23 cellular contexts compared by ENCODE assay signal in the genomic region with DNA sequence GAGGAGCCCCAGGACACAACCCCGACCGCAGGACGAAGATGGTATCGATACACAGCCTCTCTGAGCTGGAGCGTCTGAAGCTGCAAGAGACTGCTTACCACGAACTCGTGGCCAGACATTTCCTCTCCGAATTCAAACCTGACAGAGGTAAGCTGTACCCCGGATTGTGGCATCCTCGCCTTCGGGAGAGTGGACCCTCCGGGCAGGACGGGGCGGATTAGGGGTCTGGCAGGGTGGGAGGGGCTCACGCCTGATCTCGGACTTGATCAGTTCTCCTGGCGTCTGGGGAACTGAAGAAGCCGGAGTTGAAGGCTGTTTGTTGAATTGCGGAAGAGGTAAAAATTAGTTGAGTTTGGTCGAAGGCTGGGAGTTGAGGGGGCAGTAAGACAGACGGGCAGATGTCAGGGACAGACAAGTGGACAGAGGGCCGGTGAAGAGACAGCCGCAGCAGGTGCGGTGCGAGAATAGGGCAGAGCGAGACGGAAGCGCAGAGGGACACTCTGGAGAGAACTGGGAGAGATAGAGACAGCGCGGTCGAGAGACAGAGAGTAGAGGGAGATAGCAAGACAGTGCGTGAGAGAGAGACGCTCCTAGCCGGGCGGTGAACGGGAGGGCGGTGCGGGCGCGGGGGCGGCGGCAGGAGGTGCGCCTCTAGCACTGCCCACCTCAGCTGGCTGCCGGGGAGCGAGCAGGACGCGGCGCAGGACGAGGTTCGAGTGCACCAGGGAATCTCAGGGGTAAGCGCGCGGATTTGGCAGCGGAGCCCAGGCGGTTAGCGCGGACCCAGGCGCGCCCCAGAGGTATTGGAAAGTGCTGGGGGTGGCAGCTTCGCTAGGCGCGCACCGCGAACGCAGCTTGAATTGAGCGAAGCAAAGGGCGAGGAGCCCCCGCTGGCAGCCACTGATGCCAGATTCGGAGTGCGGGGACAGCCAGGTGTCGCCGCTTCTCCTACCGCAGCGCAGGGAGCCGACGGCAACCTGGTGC. TPM values are rescaled to one million over a fixed set of nuclear protein-coding genes. Genes with fewer than 3 reads are reported as not detected.
DNase-seq lines count a peak whose midpoint lies in the region; ATAC-seq, FAIRE-seq and TF ChIP-seq lines count a peak whose summit lies in the region.
"Had no signal": no experiment of that assay in that cellular context is flagged by ENCODE, and none has a peak within 500 bp of the region (broad histone marks: within the 10 kb centered on the region; RNA-seq: fewer than 3 reads in every experiment).

No MANE protein-coding gene starts in this region.

- H3K4me2 ChIP-seq in astrocyte (ENCODE audit: low read length) = peak overlapping the region; percentile 33
- no peak overlapping the region for H3K4me2 ChIP-seq in mesenchymal stem cell (ENCODE audit: low read length, poor library complexity, severe bottlenecking)

- WGBS in mesenchymal stem cell = 3% methylated on average over 37 of the region's 76 CpGs

- H3K4me1 ChIP-seq in astrocyte (ENCODE audit: insufficient read depth, low read length) (no peaks in the 10 kb centered on the region), mesenchymal stem cell (ENCODE audit: control insufficient read depth, insufficient read depth, low read depth, low read length) (no peaks in the 10 kb centered on the region), upper lobe of right lung (no peaks in the 10 kb centered on the region), breast epithelium (no peaks in the 10 kb centered on the region)
- H3K4me1 ChIP-seq in CD8-positive, alpha-beta T cell (ENCODE audit: insufficient read depth, low read length) = no peaks in the 10 kb centered on the region
- H3K4me1 ChIP-seq: foreskin keratinocyte, lower lobe of right lung, vagina had no signal

- H3K36me3 ChIP-seq in astrocyte (ENCODE audit: insufficient read depth, low read length) = no peaks in the 10 kb centered on the region
- no peaks in the 10 kb centered on the region for H3K36me3 ChIP-seq in mesenchymal stem cell (ENCODE audit: control insufficient read depth in 1 of 2, insufficient read depth in 2 of 2, low read depth in 1 of 2, low read length in 2 of 2)
- no peaks in the 10 kb centered on the region for H3K36me3 ChIP-seq in CD8-positive, alpha-beta T cell (ENCODE audit: insufficient read depth, low read length)
- no peaks in the 10 kb centered on the region for H3K36me3 ChIP-seq in upper lobe of right lung
- H3K36me3 ChIP-seq in breast epithelium = no peaks in the 10 kb centered on the region
- H3K36me3 ChIP-seq: lower lobe of right lung, vagina had no signal

- no peak overlapping the region for H2AFZ ChIP-seq in astrocyte (ENCODE audit: low read depth, low read length)
- H2AFZ ChIP-seq in mesenchymal stem cell (ENCODE audit: low read depth, low read length) = peak overlapping the region; percentile 11

- H2BK5ac ChIP-seq in mesenchymal stem cell (ENCODE audit: low read depth, low read length, poor library complexity, severe bottlenecking) = no peak overlapping the region

- peaks cover 3% of the 10 kb centered on the region for H3K4me1 Mint-ChIP-seq in activated naive CD8-positive, alpha-beta T cell treated with anti-CD3 and anti-CD28 coated beads for 36 hours
- H3K4me1 Mint-ChIP-seq in activated naive CD8-positive, alpha-beta T cell treated with anti-CD3 and anti-CD28 coated beads, Interleukin-2, amount 50 U/mL, for 24 hours = no peaks in the 10 kb centered on the region
- peaks cover 9% of the 10 kb centered on the region for H3K4me1 Mint-ChIP-seq in astrocyte (ENCODE audit: low read depth, unreplicated experiment)
- peaks cover 2% of the 10 kb centered on the region for H3K4me1 Mint-ChIP-seq in CD8-positive, alpha-beta T cell (ENCODE audit: low read depth)
- H3K4me1 Mint-ChIP-seq: immature natural killer cell; natural killer cell; stimulated activated naive CD8-positive, alpha-beta T cell treated with anti-CD3 and anti-CD28 coated beads, Interleukin-15, amount 100 ng/mL, for 72 hours had no signal

- no peak overlapping the region for H2BK120ac ChIP-seq in mesenchymal stem cell (ENCODE audit: low read depth, low read length)

- H3K4me3 Mint-ChIP-seq in activated naive CD8-positive, alpha-beta T cell treated with anti-CD3 and anti-CD28 coated beads for 36 hours = peak overlapping the region; percentile 29
- no peak overlapping the region for H3K4me3 Mint-ChIP-seq in activated naive CD8-positive, alpha-beta T cell treated with anti-CD3 and anti-CD28 coated beads, Interleukin-2, amount 50 U/mL, for 24 hours
- H3K4me3 Mint-ChIP-seq in astrocyte (ENCODE audit: unreplicated experiment) = peak overlapping the region; percentile 60
- no peak overlapping the region for H3K4me3 Mint-ChIP-seq in CD8-positive, alpha-beta T cell
- H3K4me3 Mint-ChIP-seq: activated CD8-positive, alpha-beta memory T cell treated with anti-CD3 and anti-CD28 coated beads, Interleukin-2, amount 10 ng/mL, durations not matched to agents 7 days and 5 days; natural killer cell; stimulated activated naive CD8-positive, alpha-beta T cell treated with anti-CD3 and anti-CD28 coated beads, Interleukin-15, amount 100 ng/mL, for 72 hours had no signal

- H3K4ac ChIP-seq in mesenchymal stem cell (ENCODE audit: low read depth in 1 of 2, low read length in 2 of 2) = no peak overlapping the region

- H4K91ac ChIP-seq in mesenchymal stem cell (ENCODE audit: low read length) = no peak overlapping the region

- H3K4me3 ChIP-seq in astrocyte (ENCODE audit: insufficient read depth, low read depth, low read length) = no peak overlapping the region
- H3K4me3 ChIP-seq in mesenchymal stem cell (ENCODE audit: insufficient read depth in 1 of 2, low read depth in 1 of 2, low read length in 2 of 2) = no peak overlapping the region
- no peak overlapping the region for H3K4me3 ChIP-seq in CD8-positive, alpha-beta T cell (ENCODE audit: low read depth, low read length)
- no peak overlapping the region for H3K4me3 ChIP-seq in upper lobe of right lung
- no peak overlapping the region for H3K4me3 ChIP-seq in breast epithelium
- H3K4me3 ChIP-seq: lower lobe of right lung, vagina had no signal

- peaks cover 68% of the 10 kb centered on the region for H3K27me3 Mint-ChIP-seq in activated naive CD8-positive, alpha-beta T cell treated with anti-CD3 and anti-CD28 coated beads for 36 hours
- H3K27me3 Mint-ChIP-seq in activated naive CD8-positive, alpha-beta T cell treated with anti-CD3 and anti-CD28 coated beads, Interleukin-2, amount 50 U/mL, for 24 hours = peaks cover 34% of the 10 kb centered on the region
- peaks cover 71% of the 10 kb centered on the region for H3K27me3 Mint-ChIP-seq in astrocyte (ENCODE audit: low read depth, unreplicated experiment)
- H3K27me3 Mint-ChIP-seq in CD8-positive, alpha-beta T cell (ENCODE audit: low read depth) = peaks cover 34% of the 10 kb centered on the region

- H3K27me3 ChIP-seq in astrocyte (ENCODE audit: insufficient read depth, low read length) (peaks cover 6% of the 10 kb centered on the region), mesenchymal stem cell (ENCODE audit: control insufficient read depth in 1 of 2, insufficient read depth in 1 of 2, low read length in 2 of 2) (peaks cover 51 to 73% of the 10 kb centered on the region in 2 experiments), upper lobe of right lung (no peaks in the 10 kb centered on the region), breast epithelium (peaks cover 0 to 84% of the 10 kb centered on the region in 2 donors)
- H3K27me3 ChIP-seq in CD8-positive, alpha-beta T cell (ENCODE audit: insufficient read depth, low read length) = no peaks in the 10 kb centered on the region
- H3K27me3 ChIP-seq: vagina had no signal

- CTCF ChIA-PET in CD8-positive, alpha-beta T cell (lab: Charles Lee) = no interaction called here

- H4K8ac ChIP-seq in mesenchymal stem cell (ENCODE audit: low read length) = no peak overlapping the region

- no peak overlapping the region for H2AK5ac ChIP-seq in mesenchymal stem cell (ENCODE audit: low read length, severe bottlenecking)

- no peak overlapping the region for H3K18ac ChIP-seq in mesenchymal stem cell (ENCODE audit: low read depth in 1 of 2, low read length in 2 of 2)

- no peak overlapping the region for H3K27ac Mint-ChIP-seq in activated naive CD8-positive, alpha-beta T cell treated with anti-CD3 and anti-CD28 coated beads for 36 hours
- no peak overlapping the region for H3K27ac Mint-ChIP-seq in activated naive CD8-positive, alpha-beta T cell treated with anti-CD3 and anti-CD28 coated beads, Interleukin-2, amount 50 U/mL, for 24 hours
- H3K27ac Mint-ChIP-seq in astrocyte (ENCODE audit: unreplicated experiment) = no peak overlapping the region
- H3K27ac Mint-ChIP-seq in CD8-positive, alpha-beta T cell = no peak overlapping the region
- H3K27ac Mint-ChIP-seq: activated CD8-positive, alpha-beta memory T cell treated with anti-CD3 and anti-CD28 coated beads, Interleukin-2, amount 10 ng/mL, durations not matched to agents 7 days and 5 days; immature natural killer cell; natural killer cell; stimulated activated naive CD8-positive, alpha-beta T cell treated with anti-CD3 and anti-CD28 coated beads, Interleukin-15, amount 100 ng/mL, for 72 hours had no signal

- no peaks in the 10 kb centered on the region for H3K79me2 ChIP-seq in astrocyte (ENCODE audit: insufficient read depth, low read length)

- H3K9me3 ChIP-seq in astrocyte (ENCODE audit: insufficient read depth, low read depth, low read length) = no peaks in the 10 kb centered on the region
- H3K9me3 ChIP-seq in mesenchymal stem cell (ENCODE audit: control insufficient read depth, low read length) = peaks cover 6% of the 10 kb centered on the region
- H3K9me3 ChIP-seq in CD8-positive, alpha-beta T cell (ENCODE audit: low read length) = no peaks in the 10 kb centered on the region
- no peaks in the 10 kb centered on the region for H3K9me3 ChIP-seq in upper lobe of right lung
- H3K9me3 ChIP-seq in breast epithelium = no peaks in the 10 kb centered on the region
- H3K9me3 ChIP-seq: lower lobe of right lung, vagina had no signal

- intact Hi-C loops in CD8-positive, alpha-beta T cell (cut with DNase I, micrococcal nuclease) = no loop called here
- intact Hi-C loops in upper lobe of right lung (cut with DNase I) = no loop called here
- intact Hi-C loops in breast epithelium (cut with DNase I; ENCODE audit: low total_unique reads) = no loop called here

- H3K9me3 Mint-ChIP-seq in activated naive CD8-positive, alpha-beta T cell treated with anti-CD3 and anti-CD28 coated beads for 36 hours = no peaks in the 10 kb centered on the region
- no peaks in the 10 kb centered on the region for H3K9me3 Mint-ChIP-seq in activated naive CD8-positive, alpha-beta T cell treated with anti-CD3 and anti-CD28 coated beads, Interleukin-2, amount 50 U/mL, for 24 hours
- H3K9me3 Mint-ChIP-seq in astrocyte (ENCODE audit: unreplicated experiment) = peaks cover 7% of the 10 kb centered on the region
- H3K9me3 Mint-ChIP-seq in CD8-positive, alpha-beta T cell = no peaks in the 10 kb centered on the region
- H3K9me3 Mint-ChIP-seq: natural killer cell; stimulated activated naive CD8-positive, alpha-beta T cell treated with anti-CD3 and anti-CD28 coated beads, Interleukin-15, amount 100 ng/mL, for 72 hours had no signal

- FAIRE-seq in astrocyte (lab: Jason Lieb, UNC) = no peak
- FAIRE-seq: endothelial cell of umbilical vein had no signal

- no peak for TF ChIP-seq POLR2A in breast epithelium (IDR thresholded peaks at IDR 0.05)

- H3K9ac ChIP-seq in astrocyte (ENCODE audit: low read length) (no peak overlapping the region), mesenchymal stem cell (ENCODE audit: low read length) (no peak overlapping the region)

- no peaks in the 10 kb centered on the region for H4K20me1 ChIP-seq in astrocyte (ENCODE audit: insufficient read depth, low read length)

- POLR2A ChIA-PET in CD8-positive, alpha-beta T cell (lab: Charles Lee) = no interaction called here

- no peak overlapping the region for H3K14ac ChIP-seq in mesenchymal stem cell (ENCODE audit: low read length in 2 of 2)

- no peak overlapping the region for H2BK12ac ChIP-seq in mesenchymal stem cell (ENCODE audit: low read length in 2 of 2)

- no peak overlapping the region for H3K23ac ChIP-seq in mesenchymal stem cell (ENCODE audit: low read length in 2 of 2)

- H3K79me1 ChIP-seq in mesenchymal stem cell (replicated peaks; ENCODE audit: low read length, poor library complexity, severe bottlenecking) = no peaks in the 10 kb centered on the region

- TF ChIP-seq CTCF in astrocyte (IDR thresholded peaks at IDR 0.05; ENCODE audit: insufficient read depth, low read depth, low read length) (no peak), upper lobe of right lung (IDR thresholded peaks at IDR 0.05) (no peak), breast epithelium (IDR thresholded peaks at IDR 0.05) (no peak)
- no peak for TF ChIP-seq CTCF in CD8-positive, alpha-beta T cell (IDR thresholded peaks at IDR 0.05)

- no peak for ATAC-seq in activated naive CD8-positive, alpha-beta T cell treated with anti-CD3 and anti-CD28 coated beads, Interleukin-2, amount 50 U/mL, for 24 hours
- ATAC-seq in CD8-positive, alpha-beta T cell = no peak
- no peak for ATAC-seq in upper lobe of right lung
- ATAC-seq: activated CD8-positive, alpha-beta memory T cell treated with anti-CD3 and anti-CD28 coated beads, Interleukin-2, amount 10 ng/mL, durations not matched to agents 7 days and 5 days; foreskin keratinocyte; lower lobe of right lung; natural killer cell; stimulated activated naive CD8-positive, alpha-beta T cell treated with anti-CD3 and anti-CD28 coated beads, Interleukin-15, amount 100 ng/mL, for 72 hours had no signal

- H3K27ac ChIP-seq in astrocyte (ENCODE audit: low read depth, low read length) (no peak overlapping the region), mesenchymal stem cell (ENCODE audit: low read length, poor library complexity, severe bottlenecking) (no peak overlapping the region), upper lobe of right lung (no peak overlapping the region), breast epithelium (no peak overlapping the region)
- H3K27ac ChIP-seq in CD8-positive, alpha-beta T cell (ENCODE audit: low read depth, low read length) = no peak overlapping the region
- H3K27ac ChIP-seq: foreskin keratinocyte, lower lobe of right lung, vagina had no signal

- H2BK15ac ChIP-seq in mesenchymal stem cell (ENCODE audit: low read depth, poor library complexity, severe bottlenecking) = no peak overlapping the region

- H3K36me3 Mint-ChIP-seq in activated naive CD8-positive, alpha-beta T cell treated with anti-CD3 and anti-CD28 coated beads for 36 hours = no peaks in the 10 kb centered on the region
- H3K36me3 Mint-ChIP-seq in activated naive CD8-positive, alpha-beta T cell treated with anti-CD3 and anti-CD28 coated beads, Interleukin-2, amount 50 U/mL, for 24 hours (ENCODE audit: low read depth) = no peaks in the 10 kb centered on the region
- H3K36me3 Mint-ChIP-seq in astrocyte (ENCODE audit: low read depth, unreplicated experiment) = no peaks in the 10 kb centered on the region
- no peaks in the 10 kb centered on the region for H3K36me3 Mint-ChIP-seq in CD8-positive, alpha-beta T cell
- H3K36me3 Mint-ChIP-seq: natural killer cell had no signal

- DNase-seq in activated naive CD8-positive, alpha-beta T cell treated with anti-CD3 and anti-CD28 coated beads for 36 hours = no peak
- no peak for DNase-seq in activated naive CD8-positive, alpha-beta T cell treated with anti-CD3 and anti-CD28 coated beads, Interleukin-2, amount 50 U/mL, for 24 hours
- DNase-seq in astrocyte (ENCODE audit: low read depth) (no peak), mesenchymal stem cell (no peak), NCI-H1436 (lab: John Stamatoyannopoulos, UW) (no peak), upper lobe of right lung (no peak), breast epithelium (ENCODE audit: low spot score in 2 of 2) (no peak)
- DNase-seq in CD8-positive, alpha-beta T cell = no peak
- DNase-seq: activated CD8-positive, alpha-beta memory T cell treated with anti-CD3 and anti-CD28 coated beads, Interleukin-2, amount 10 ng/mL, durations not matched to agents 7 days and 5 days; activated effector memory CD4-positive, alpha-beta T cell treated with Interleukin-2 at 50 U/mL for 16 hours; anterior cingulate cortex; COR-L47; foreskin keratinocyte; GF-D8; immature natural killer cell; lower lobe of right lung; natural killer cell; stimulated activated CD4-positive, alpha-beta T cell treated with anti-CD3 and anti-CD28 coated beads, Interleukin-15, amount 100 ng/mL, for 24 hours; stimulated activated naive CD8-positive, alpha-beta T cell treated with anti-CD3 and anti-CD28 coated beads, Interleukin-15, amount 100 ng/mL, for 72 hours had no signal

RNA-seq across cellular contexts. Expression of gene ARHGAP36, which starts 23.9 kb away (rescaled TPM):
- total RNA-seq in activated naive CD8-positive, alpha-beta T cell treated with anti-CD3 and anti-CD28 coated beads for 36 hours = not detected
- total RNA-seq in astrocyte = not detected in 2 replicates
- polyA plus RNA-seq in mesenchymal stem cell (2013, experiment 1 of 2) = 0.06 TPM
- polyA plus RNA-seq in mesenchymal stem cell (2013, experiment 2 of 2) = 0.08 TPM
- total RNA-seq in CD8-positive, alpha-beta T cell = not detected
- not detected for total RNA-seq in upper lobe of right lung
- 100 to 1,000 TPM in 1 of 3 donors, 1 to 10 TPM in 1, under 1 TPM in 1; 0.32 to 119 (median 10.0) TPM for total RNA-seq in breast epithelium
- total RNA-seq: activated CD8-positive, alpha-beta memory T cell treated with anti-CD3 and anti-CD28 coated beads, Interleukin-2, amount 10 ng/mL, durations not matched to agents 7 days and 5 days; endothelial cell of umbilical vein; foreskin keratinocyte; lower lobe of right lung; natural killer cell; T-helper 1 cell treated with Interleukin-12 subunit alpha and Interleukin-12 subunit beta and Interleukin-4 antibody, amounts not matched to agents 30 ng/mL and 1 ng/mL, for 36 hours had no signal
- polyA plus RNA-seq: AG04450, endothelial cell of umbilical vein, foreskin keratinocyte, immature natural killer cell had no signal

Comparison
In these comparisons a context has a peak if more than half of its experiments do, and no peak if none do; other contexts are left out.
1. H3K4me3 Mint-ChIP-seq: peak in activated naive CD8-positive, alpha-beta T cell treated with anti-CD3 and anti-CD28 coated beads for 36 hours (single experiment) and astrocyte (single experiment); none in activated naive CD8-positive, alpha-beta T cell treated with anti-CD3 and anti-CD28 coated beads, Interleukin-2, amount 50 U/mL, for 24 hours (single experiment) and CD8-positive, alpha-beta T cell (single experiment).